Comparison of ENCODE assay signal across 22 cellular contexts in genomic region chr13:75936791-75937190, GRCh38.
"Had no signal": no experiment of that assay in that cellular context is flagged by ENCODE, and none has a peak within 500 bp of the region (broad histone marks: within the 10 kb centered on the region; RNA-seq: fewer than 3 reads in every experiment).

No MANE protein-coding gene starts in this region.

- DNase-seq: Karpas-422, KG1, MM.1S, NCI-H1092, NCI-H1105 treated with DMSO at 0.1 percent for 48 hours, NCI-H1417 treated with DMSO at 0.1 percent for 48 hours, NCI-H146, NCI-H1694 treated with DMSO at 0.1 percent for 48 hours, NCI-H2029, NCI-H2081 treated with DMSO at 0.1 percent for 48 hours, NCI-H2171, NCI-H226, NCI-H446, NCI-H510A, NCI-H524 treated with DMSO at 0.1 percent for 48 hours, NCI-H69, NCI-H774, PC-3, SHP77, SJCRH30 had no signal

- ATAC-seq: Panc1, PC-3, SK-N-SH treated with all-trans-retinoic acid at 6 μM for 48 hours had no signal
